Comparison of ENCODE assay signal across 11 cellular contexts in the genomic region with DNA sequence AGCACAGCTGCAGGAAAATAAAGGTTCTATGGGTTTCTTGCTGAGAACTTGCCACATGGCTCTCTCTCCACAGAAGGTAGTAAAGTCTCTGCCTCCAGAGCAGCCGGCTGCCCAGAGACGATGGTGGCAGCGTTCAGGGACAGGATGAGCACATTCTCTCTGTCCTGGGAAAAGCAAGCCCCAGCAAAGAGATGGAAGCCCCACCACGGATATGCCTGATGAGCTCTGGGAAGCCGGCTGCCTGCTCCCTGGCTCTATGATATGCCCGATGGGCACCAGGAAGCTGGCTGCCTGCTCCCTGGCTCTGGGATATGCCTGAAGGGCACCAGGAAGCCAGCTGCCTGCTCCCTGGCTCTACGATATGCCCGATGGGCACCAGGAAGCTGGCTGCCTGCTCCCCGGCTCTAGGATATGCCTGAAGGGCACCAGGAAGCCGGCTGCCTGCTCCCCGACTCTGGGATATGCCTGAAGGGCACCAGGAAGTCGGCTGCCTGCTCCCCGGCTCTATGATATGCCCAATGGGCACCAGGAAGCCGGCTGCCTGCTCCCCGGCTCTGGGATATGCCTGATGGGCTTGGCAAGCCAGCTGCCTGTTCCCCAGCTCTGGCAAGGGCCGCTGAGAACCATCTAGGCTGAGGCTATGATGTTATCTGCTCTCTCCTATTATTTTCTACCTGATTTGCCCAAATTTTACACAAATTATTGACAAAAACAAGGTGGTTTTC. TPM values are rescaled to one million over a fixed set of nuclear protein-coding genes. Genes with fewer than 3 reads are reported as not detected.
"Had no signal": no experiment of that assay in that cellular context is flagged by ENCODE, and none has a peak within 500 bp of the region (broad histone marks: within the 10 kb centered on the region; RNA-seq: fewer than 3 reads in every experiment).

No MANE protein-coding gene starts in this region.

- H3K4me3 Mint-ChIP-seq: HFFc6, IgD-negative memory B cell had no signal

- H3K9me3 ChIP-seq: HAP-1 had no signal

- H3K27ac ChIP-seq: GM23248 had no signal

- H3K4me3 ChIP-seq: GM23248, HAP-1 had no signal

- H3K36me3 ChIP-seq: HAP-1 had no signal

- H2AFZ ChIP-seq: GM23248 had no signal

- H3K9ac ChIP-seq: GM23248 had no signal

- H3K27me3 Mint-ChIP-seq: IgD-negative memory B cell had no signal

- H3K27ac Mint-ChIP-seq: HFFc6, IgD-negative memory B cell had no signal

- H3K36me3 Mint-ChIP-seq: IgD-negative memory B cell had no signal

- FAIRE-seq: H54, HepG2, HTR-8/SVneo had no signal

- H3K4me1 Mint-ChIP-seq: IgD-negative memory B cell had no signal

- DNase-seq: GM23248, GOT3, HFFc6, KBM-7 had no signal

- ATAC-seq: HCT116 had no signal

RNA-seq across cellular contexts. Expression of a gene that starts 21.5 kb away (rescaled TPM):
- total RNA-seq: GM23248, HepG2, HFFc6, HT-29 had no signal
- polyA plus RNA-seq: GM23248, HepG2, IgD-negative memory B cell had no signal
